23 cellular contexts compared by ENCODE assay signal in genomic region chr7:36916116-36916515, GRCh38.
"Had no signal": no experiment of that assay in that cellular context is flagged by ENCODE, and none has a peak within 500 bp of the region (broad histone marks: within the 10 kb centered on the region; RNA-seq: fewer than 3 reads in every experiment).

No MANE protein-coding gene starts in this region.

- H3K27ac ChIP-seq: HL-60, KMS-11, SJSA1, SK-N-MC had no signal

- H3K4me3 ChIP-seq: K562, SJSA1, SK-N-MC had no signal

- DNase-seq: Kasumi-1, MM.1S, MV-4-11, NCI-H1048, NCI-H1105, NCI-H1436 treated with DMSO at 0.1 percent for 48 hours, NCI-H1694, NCI-H187 treated with DMSO at 0.1 percent for 48 hours, NCI-H2029 treated with DMSO at 0.1 percent for 48 hours, NCI-H2171 treated with DMSO at 0.1 percent for 48 hours, NCI-H345, NCI-H446 treated with DMSO at 0.1 percent for 48 hours, NCI-H510A treated with DMSO at 0.1 percent for 48 hours, NCI-H526, NCI-H748 treated with DMSO at 0.1 percent for 48 hours, Right ventricle myocardium superior, RPMI8226, SIG-M5 had no signal

- ATAC-seq: K562 had no signal

- H3K36me3 ChIP-seq: SJSA1 had no signal

- H3K4me1 ChIP-seq: SJSA1 had no signal

- H3K9me3 ChIP-seq: SJSA1 had no signal
